14 cellular contexts compared by ENCODE assay signal in genomic region chr3:138921316-138922292, GRCh38. TPM values are rescaled to one million over a fixed set of nuclear protein-coding genes. Genes with fewer than 3 reads are reported as not detected.
DNase-seq lines count a peak whose midpoint lies in the region; ATAC-seq, FAIRE-seq and TF ChIP-seq lines count a peak whose summit lies in the region.
"Had no signal": no experiment of that assay in that cellular context is flagged by ENCODE, and none has a peak within 500 bp of the region (broad histone marks: within the 10 kb centered on the region; RNA-seq: fewer than 3 reads in every experiment).

No MANE protein-coding gene starts in this region.

- H3K9me3 ChIP-seq in upper lobe of right lung (no peaks in the 10 kb centered on the region), transverse colon (no peaks in the 10 kb centered on the region)

- no peak for TF ChIP-seq POLR2A in H54 (IDR thresholded peaks at IDR 0.05; ENCODE audit: low read depth, low read length)
- no peak for TF ChIP-seq POLR2A in transverse colon (IDR thresholded peaks at IDR 0.05)

- H3K36me3 ChIP-seq in upper lobe of right lung (no peaks in the 10 kb centered on the region), transverse colon (no peaks in the 10 kb centered on the region)

- in situ Hi-C loops in transverse colon (cut with MboI; ENCODE audit: low pct_ligation_motif_present in 1 of 4, low pct_unique_long_range_greater_than_20kb in 1 of 4, low sequenced_read_pairs in 3 of 4) = loop anchor here in 2 of 4 donors (10.0 kb wide), 2 partner anchors 327 to 507 kb away; partner anchors contain the start of gene CEP70 (in 1 of the 2)

- TF ChIP-seq CTCF in upper lobe of right lung (IDR thresholded peaks at IDR 0.05) (no peak), transverse colon (IDR thresholded peaks at IDR 0.05) (no peak)

- H3K4me3 ChIP-seq in upper lobe of right lung (no peak overlapping the region), transverse colon (no peak overlapping the region)

- intact Hi-C loops in upper lobe of right lung (cut with DNase I) (no loop called here), transverse colon (cut with DNase I; ENCODE audit: low total_unique reads) (loop anchor here (5.0 kb wide), 1 partner anchor 219 kb away; no protein-coding TSS in a partner anchor)
- intact Hi-C loops in activated naive CD4-positive, alpha-beta T cell treated with anti-CD3 and anti-CD28 coated beads for 36 hours (cut with micrococcal nuclease) = no loop called here

- WGBS in transverse colon (ENCODE audit: low coverage in 1 of 2), 2 donors = 79 to 82% methylated on average over 5 to 8 of the region's 8 CpGs

- no peak for TF ChIP-seq EP300 in transverse colon (IDR thresholded peaks at IDR 0.05; ENCODE audit: low read depth)

- peaks cover 13% of the 10 kb centered on the region for H3K27me3 ChIP-seq in upper lobe of right lung
- no peaks in the 10 kb centered on the region for H3K27me3 ChIP-seq in transverse colon

- no peaks in the 10 kb centered on the region for H3K36me3 Mint-ChIP-seq in activated naive CD4-positive, alpha-beta T cell treated with anti-CD3 and anti-CD28 coated beads for 36 hours (ENCODE audit: low read depth)

- H3K27me3 Mint-ChIP-seq in activated naive CD4-positive, alpha-beta T cell treated with anti-CD3 and anti-CD28 coated beads for 36 hours (ENCODE audit: low read depth) = peaks cover 2% of the 10 kb centered on the region

- peaks cover 4% of the 10 kb centered on the region for H3K4me1 ChIP-seq in upper lobe of right lung
- H3K4me1 ChIP-seq in transverse colon = peaks cover 0 to 8% (median 7%) of the 10 kb centered on the region in 4 donors

- ATAC-seq in upper lobe of right lung (peak; percentile 61), HG03378 (IDR thresholded peaks at IDR 0.05; ENCODE audit: unreplicated experiment) (no peak)
- ATAC-seq: activated CD4-positive, CD25-positive, alpha-beta regulatory T cell treated with anti-CD3 and anti-CD28 coated beads, Interleukin-2, amount 50 U/mL, for 24 hours; Right ventricle myocardium inferior had no signal

- CTCF ChIA-PET in activated naive CD4-positive, alpha-beta T cell treated with anti-CD3 and anti-CD28 coated beads for 36 hours (lab: Charles Lee) = interaction anchor here (0.5 to 8.0 kb wide), 17 partner anchors 7 to 743 kb away, joined by 3 to 113 read pairs (median 4); partner anchors contain the start of gene CEP70

- no peaks in the 10 kb centered on the region for H3K9me3 Mint-ChIP-seq in activated naive CD4-positive, alpha-beta T cell treated with anti-CD3 and anti-CD28 coated beads for 36 hours

- no peaks in the 10 kb centered on the region for H3K4me1 Mint-ChIP-seq in activated naive CD4-positive, alpha-beta T cell treated with anti-CD3 and anti-CD28 coated beads for 36 hours (ENCODE audit: low read depth)

- no peak overlapping the region for H3K4me3 Mint-ChIP-seq in activated naive CD4-positive, alpha-beta T cell treated with anti-CD3 and anti-CD28 coated beads for 36 hours

- no peak overlapping the region for H3K27ac ChIP-seq in upper lobe of right lung
- no peak overlapping the region for H3K27ac ChIP-seq in transverse colon
- H3K27ac ChIP-seq: parathyroid adenoma had no signal

- DNase-seq in H54 (ENCODE audit: insufficient read length, low spot score) = peak; percentile 84
- DNase-seq in T1000 (lab: John Stamatoyannopoulos, UW) = peak; percentile 41
- DNase-seq in fibroblast of the conjunctiva (ENCODE audit: low read depth) = peak; percentile 76
- no peak for DNase-seq in upper lobe of right lung
- no peak for DNase-seq in transverse colon
- no peak for DNase-seq in activated naive CD4-positive, alpha-beta T cell treated with anti-CD3 and anti-CD28 coated beads for 36 hours
- DNase-seq: effector memory CD4-positive, alpha-beta T cell; NCI-H2029 treated with DMSO at 0.1 percent for 48 hours had no signal

- FAIRE-seq in H54 (lab: Jason Lieb, UNC) = peak; percentile 88
- FAIRE-seq: GM19239 had no signal

- H3K27ac Mint-ChIP-seq in activated naive CD4-positive, alpha-beta T cell treated with anti-CD3 and anti-CD28 coated beads for 36 hours = no peak overlapping the region

RNA-seq across cellular contexts. Expression of gene FOXL2, which starts 25.3 kb away (rescaled TPM):
- total RNA-seq in upper lobe of right lung (not detected), transverse colon (not detected)
- not detected for total RNA-seq in activated naive CD4-positive, alpha-beta T cell treated with anti-CD3 and anti-CD28 coated beads for 36 hours
- total RNA-seq: Right ventricle myocardium inferior, urinary bladder had no signal

RNA-seq across cellular contexts. Expression of gene FOXL2NB, which starts 25.4 kb away (rescaled TPM):
- total RNA-seq in upper lobe of right lung (not detected), transverse colon (not detected)
- total RNA-seq in activated naive CD4-positive, alpha-beta T cell treated with anti-CD3 and anti-CD28 coated beads for 36 hours = not detected
- total RNA-seq: Right ventricle myocardium inferior, urinary bladder had no signal

Comparison
In these comparisons a context has a peak if more than half of its experiments do, and no peak if none do; other contexts are left out.
1. DNase-seq: peak in H54 (single experiment), T1000 (single experiment) and fibroblast of the conjunctiva (single experiment); none in upper lobe of right lung (single experiment), transverse colon (single experiment) and activated naive CD4-positive, alpha-beta T cell treated with anti-CD3 and anti-CD28 coated beads for 36 hours (single experiment).